ENCODE assay signal across 8 cellular contexts in the genomic region with DNA sequence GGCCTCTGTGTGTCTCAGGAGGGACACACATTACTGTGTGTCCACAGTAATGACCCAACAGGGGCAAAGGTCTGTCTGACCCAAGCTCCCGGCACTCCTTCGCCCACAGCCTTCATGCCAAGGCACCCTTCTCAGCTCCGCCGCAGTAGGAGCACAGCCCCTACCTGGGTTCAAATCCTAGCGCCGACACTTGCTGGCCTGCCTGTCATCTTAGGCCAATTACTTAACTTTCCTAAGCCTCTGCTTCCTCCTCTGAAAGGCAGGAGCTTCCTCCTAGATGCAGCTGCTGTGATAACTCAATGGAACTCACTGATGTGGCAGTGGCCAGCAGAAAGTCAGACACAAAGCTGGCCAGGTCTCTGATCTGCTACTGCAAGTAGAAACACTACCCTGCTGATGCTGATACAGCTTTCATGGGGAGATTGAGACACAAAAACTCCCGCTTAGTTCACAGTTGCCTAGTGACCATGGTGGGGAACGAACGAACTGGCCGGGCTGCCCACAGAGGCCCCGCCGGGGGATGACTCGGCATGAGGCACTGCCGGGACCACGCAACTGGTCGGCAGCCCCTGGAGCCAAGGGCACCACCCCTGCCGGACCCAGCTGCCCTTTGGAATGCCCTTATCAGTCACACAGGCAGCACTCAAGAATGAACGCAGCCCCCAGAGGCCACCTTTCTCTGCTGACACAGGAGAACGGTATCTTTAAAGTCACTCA. TPM values are rescaled to one million over a fixed set of nuclear protein-coding genes. Genes with fewer than 3 reads are reported as not detected.
DNase-seq lines count a peak whose midpoint lies in the region; ATAC-seq, FAIRE-seq and TF ChIP-seq lines count a peak whose summit lies in the region.

No MANE protein-coding gene starts in this region.

- ATAC-seq in HG02571 (IDR thresholded peaks at IDR 0.05; ENCODE audit: unreplicated experiment), result no peak

- FAIRE-seq in GM12892 (lab: Jason Lieb, UNC), result peak; percentile 74

- peaks cover 58% of the 10 kb centered on the region for H3K4me1 Mint-ChIP-seq in osteocyte (ENCODE audit: unreplicated experiment)

- DNase-seq in GM12892 (ENCODE audit: insufficient read length) (no peak), SKM-1 (lab: John Stamatoyannopoulos, UW; ENCODE audit: unreplicated experiment) (peak; percentile 50), osteocyte (ENCODE audit: extremely low spot score, unreplicated experiment) (no peak), COLO668 (lab: John Stamatoyannopoulos, UW; ENCODE audit: unreplicated experiment) (no peak), lower leg skin (ENCODE audit: low spot score in 2 of 2) (no peak), mucosa of gallbladder (ENCODE audit: low spot score) (no peak)

- TF ChIP-seq POLR2A in GM12892 (IDR thresholded peaks at IDR 0.05; ENCODE audit: low read depth, low read length) (peak; percentile 68), lower leg skin (IDR thresholded peaks at IDR 0.05) (no peak)

- WGBS in esophagus, 2 donors, result 45 to 46% methylated on average over 19 of the region's 19 CpGs
- WGBS in lower leg skin, 2 donors, result 65 to 66% methylated on average over 15 of the region's 19 CpGs

- no peaks in the 10 kb centered on the region for H3K9me3 Mint-ChIP-seq in osteocyte (ENCODE audit: unreplicated experiment)

- no peaks in the 10 kb centered on the region for H3K27me3 ChIP-seq in esophagus (ENCODE audit: control insufficient read depth in 1 of 2, insufficient read depth in 2 of 2, low read length in 2 of 2)

- peaks cover 14 to 43% of the 10 kb centered on the region in 2 donors for H3K4me1 ChIP-seq in esophagus (ENCODE audit: control insufficient read depth in 2 of 2, insufficient read depth in 2 of 2, low read length in 1 of 2)

- peaks cover 15% of the 10 kb centered on the region for H3K36me3 Mint-ChIP-seq in osteocyte (ENCODE audit: unreplicated experiment)

- peak overlapping the region; percentile 82 to 90 for H3K27ac ChIP-seq in esophagus (ENCODE audit: low read depth in 2 of 2, low read length in 1 of 2)

- no peak overlapping the region for H3K4me3 ChIP-seq in esophagus (ENCODE audit: low read depth in 1 of 2, low read length in 2 of 2)
- H3K4me3 ChIP-seq in lower leg skin (ENCODE audit: low read depth, poor library complexity, severe bottlenecking), result no peak overlapping the region

- H3K27ac Mint-ChIP-seq in osteocyte (ENCODE audit: unreplicated experiment), result peak overlapping the region; percentile 77

- TF ChIP-seq CTCF in osteocyte (IDR thresholded peaks at IDR 0.05) (no peak), lower leg skin (IDR thresholded peaks at IDR 0.05) (no peak)

- intact Hi-C loops in lower leg skin (cut with DNase I; ENCODE audit: low total_unique reads), result no loop called here

- H3K27me3 Mint-ChIP-seq in osteocyte (ENCODE audit: unreplicated experiment), result no peaks in the 10 kb centered on the region

- H3K4me3 Mint-ChIP-seq in osteocyte (ENCODE audit: unreplicated experiment), result no peak overlapping the region

- no peaks in the 10 kb centered on the region for H3K9me3 ChIP-seq in esophagus (ENCODE audit: control insufficient read depth in 2 of 2, insufficient read depth in 1 of 2, low read depth in 1 of 2, low read length in 1 of 2)

- H3K36me3 ChIP-seq in esophagus (ENCODE audit: control insufficient read depth in 2 of 2, insufficient read depth in 2 of 2, low read length in 1 of 2), result peaks cover 4 to 29% of the 10 kb centered on the region in 2 donors

RNA-seq across cellular contexts. Expression of a gene that starts 8.1 kb away (rescaled TPM):
- 76.6 TPM for polyA plus RNA-seq in GM12892 (2012; ENCODE audit: missing spikeins)
- 10 to 100 TPM; 16.1 to 28.7 TPM for polyA plus RNA-seq in esophagus
- 57.4 and 61.0 TPM in 2 replicates for total RNA-seq in osteocyte
- total RNA-seq in lower leg skin, result 10 to 100 TPM; 81.0 to 98.9 (median 90.5) TPM
- 85.6 TPM for total RNA-seq in mucosa of gallbladder

RNA-seq across cellular contexts. Expression of a gene that starts 25.9 kb away (rescaled TPM):
- polyA plus RNA-seq in GM12892 (2012; ENCODE audit: missing spikeins), result 0.15 TPM
- 10 to 100 TPM; 17.5 to 30.7 TPM for polyA plus RNA-seq in esophagus
- total RNA-seq in osteocyte (0.68 and 1.7 TPM in 2 replicates), lower leg skin (10 to 100 TPM; 40.3 to 81.3 (median 50.1) TPM), mucosa of gallbladder (37.1 TPM)

RNA-seq across cellular contexts. Expression of a gene that starts 46.7 kb away (rescaled TPM):
- polyA plus RNA-seq in GM12892 (2012; ENCODE audit: missing spikeins), result 3.2 TPM
- 10 to 100 TPM; 10.4 to 11.4 TPM for polyA plus RNA-seq in esophagus
- total RNA-seq in osteocyte (23.6 and 28.7 TPM in 2 replicates), lower leg skin (100 to 1,000 TPM in 1 of 4 donors, 10 to 100 TPM in 3; 73.8 to 118 (median 91.2) TPM), mucosa of gallbladder (39.3 TPM)

RNA-seq across cellular contexts. Expression of a gene that starts 54.2 kb away (rescaled TPM):
- polyA plus RNA-seq in GM12892 (2012; ENCODE audit: missing spikeins), result 8.6 TPM
- 10 to 100 TPM in 1 of 2 donors, 1 to 10 TPM in 1; 6.6 to 11.0 TPM for polyA plus RNA-seq in esophagus
- 21.3 and 26.8 TPM in 2 replicates for total RNA-seq in osteocyte
- total RNA-seq in lower leg skin, result 10 to 100 TPM; 21.8 to 43.6 (median 34.0) TPM
- 44.1 TPM for total RNA-seq in mucosa of gallbladder

RNA-seq across cellular contexts. Expression of a gene that starts 60.0 kb away (rescaled TPM):
- 9.5 TPM for polyA plus RNA-seq in GM12892 (2012; ENCODE audit: missing spikeins)
- polyA plus RNA-seq in esophagus, result 10 to 100 TPM; 15.4 to 19.0 TPM
- total RNA-seq in osteocyte (27.1 and 29.2 TPM in 2 replicates), lower leg skin (10 to 100 TPM; 20.5 to 42.7 (median 32.2) TPM), mucosa of gallbladder (34.8 TPM)

Comparison
In these comparisons a context has a peak if more than half of its experiments do, and no peak if none do; other contexts are left out.
1. RNA of a gene that starts 25.9 kb away (total RNA-seq): 40.3 to 81.3 TPM in lower leg skin and 37.1 TPM in mucosa of gallbladder (single experiment); 0.68 to 1.7 TPM in osteocyte; every median in the first group is over 10 times any median in the second.